Comparison of ENCODE assay signal across 18 cellular contexts in the genomic region with DNA sequence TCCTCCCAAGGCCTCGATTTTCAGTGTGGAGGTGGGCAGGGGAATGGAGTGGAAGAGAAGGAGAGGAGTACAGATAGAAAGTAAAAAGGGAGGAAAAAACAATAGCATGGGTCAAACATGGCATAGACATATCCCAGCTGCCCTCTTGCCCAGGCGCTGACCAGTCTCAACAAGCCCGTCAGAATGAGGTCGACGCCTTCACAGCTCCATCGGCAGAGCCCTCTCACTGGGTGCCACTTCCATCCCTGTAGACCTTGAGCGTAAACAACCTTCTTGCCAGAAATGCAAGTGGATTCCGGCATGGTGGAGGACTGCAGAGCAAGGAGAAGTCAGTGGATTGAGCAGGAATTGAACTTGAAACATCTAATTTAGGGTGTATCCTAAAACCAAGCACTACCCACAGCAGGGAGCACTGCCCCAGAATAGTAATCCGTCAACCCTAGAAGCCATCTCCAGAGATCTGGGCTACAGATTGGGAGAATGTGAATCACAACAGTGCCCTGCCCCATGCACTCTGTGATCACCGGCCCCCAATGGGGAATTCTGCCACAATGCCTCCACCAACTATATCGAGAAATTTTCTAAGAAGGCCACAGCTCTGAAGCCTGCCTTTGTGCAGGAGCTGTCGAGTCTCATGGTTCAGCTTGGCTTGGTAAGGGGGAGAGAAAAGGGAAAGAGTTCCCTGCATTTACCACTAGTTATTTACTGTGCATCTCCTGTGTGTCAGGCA.
"Had no signal": no experiment of that assay in that cellular context is flagged by ENCODE, and none has a peak within 500 bp of the region (broad histone marks: within the 10 kb centered on the region; RNA-seq: fewer than 3 reads in every experiment).

No MANE protein-coding gene starts in this region.

- DNase-seq: heart left ventricle; hypothalamus; immature natural killer cell; left ventricle myocardium inferior; mesendoderm; naive B cell; ovary; stimulated activated CD4-positive, alpha-beta T cell treated with anti-CD3 and anti-CD28 coated beads, Interleukin-12 subunit alpha, Interleukin-12 subunit beta, amount 100 ng/mL, for 4 hours; stimulated activated CD4-positive, alpha-beta T cell treated with anti-CD3 and anti-CD28 coated beads, Interleukin-4, amount 100 ng/mL, for 24 hours; stimulated activated naive CD4-positive, alpha-beta T cell treated with Interleukin-2 at 50 U/mL for 16 hours; stimulated activated naive CD8-positive, alpha-beta T cell treated with anti-CD3 and anti-CD28 coated beads, Interleukin-15, amount 100 ng/mL, for 72 hours; substantia nigra had no signal

- H3K9me3 Mint-ChIP-seq: natural killer cell treated with Interleukin-12 subunit alpha and Interleukin-12 subunit beta and Interleukin-15 and Interleukin-18, amount 100 ng/mL, for 72 hours had no signal

- H3K4me1 Mint-ChIP-seq: immature natural killer cell; naive B cell; stimulated activated memory B cell treated with anti-CD40 and anti-IgM and Interleukin-4, amounts not matched to agents 10 μg/mL and 1 μg/mL and 100 μg/mL, for 72 hours had no signal

- H3K27ac Mint-ChIP-seq: immature natural killer cell; natural killer cell treated with Interleukin-12 subunit alpha and Interleukin-12 subunit beta and Interleukin-15 and Interleukin-18, amount 100 ng/mL, for 72 hours; progenitor cell of endocrine pancreas; stimulated activated memory B cell treated with anti-CD40 and anti-IgM and Interleukin-4, amounts not matched to agents 10 μg/mL and 1 μg/mL and 100 μg/mL, for 72 hours; stimulated activated naive CD8-positive, alpha-beta T cell treated with anti-CD3 and anti-CD28 coated beads, Interleukin-15, amount 100 ng/mL, for 72 hours had no signal

- H3K27me3 Mint-ChIP-seq: stimulated activated naive CD8-positive, alpha-beta T cell treated with anti-CD3 and anti-CD28 coated beads, Interleukin-15, amount 100 ng/mL, for 72 hours; type B pancreatic cell had no signal

- H3K4me3 Mint-ChIP-seq: mesothelial cell of epicardium; natural killer cell treated with Interleukin-12 subunit alpha and Interleukin-12 subunit beta and Interleukin-15 and Interleukin-18, amount 100 ng/mL, for 72 hours; stimulated activated memory B cell treated with anti-CD40 and anti-IgM and Interleukin-4, amounts not matched to agents 10 μg/mL and 1 μg/mL and 100 μg/mL, for 72 hours; stimulated activated naive CD8-positive, alpha-beta T cell treated with anti-CD3 and anti-CD28 coated beads, Interleukin-15, amount 100 ng/mL, for 72 hours; type B pancreatic cell had no signal

- ATAC-seq: heart left ventricle; natural killer cell treated with Interleukin-12 subunit alpha and Interleukin-12 subunit beta and Interleukin-15 and Interleukin-18, amount 100 ng/mL, for 72 hours; right lobe of liver; stimulated activated memory B cell treated with anti-CD40 and anti-IgM and Interleukin-4, amounts not matched to agents 10 μg/mL and 1 μg/mL and 100 μg/mL, for 72 hours; stimulated activated naive CD8-positive, alpha-beta T cell treated with anti-CD3 and anti-CD28 coated beads, Interleukin-15, amount 100 ng/mL, for 72 hours had no signal

- H3K36me3 Mint-ChIP-seq: type B pancreatic cell had no signal
